Comparison of ENCODE assay signal across 31 cellular contexts in the genomic region with DNA sequence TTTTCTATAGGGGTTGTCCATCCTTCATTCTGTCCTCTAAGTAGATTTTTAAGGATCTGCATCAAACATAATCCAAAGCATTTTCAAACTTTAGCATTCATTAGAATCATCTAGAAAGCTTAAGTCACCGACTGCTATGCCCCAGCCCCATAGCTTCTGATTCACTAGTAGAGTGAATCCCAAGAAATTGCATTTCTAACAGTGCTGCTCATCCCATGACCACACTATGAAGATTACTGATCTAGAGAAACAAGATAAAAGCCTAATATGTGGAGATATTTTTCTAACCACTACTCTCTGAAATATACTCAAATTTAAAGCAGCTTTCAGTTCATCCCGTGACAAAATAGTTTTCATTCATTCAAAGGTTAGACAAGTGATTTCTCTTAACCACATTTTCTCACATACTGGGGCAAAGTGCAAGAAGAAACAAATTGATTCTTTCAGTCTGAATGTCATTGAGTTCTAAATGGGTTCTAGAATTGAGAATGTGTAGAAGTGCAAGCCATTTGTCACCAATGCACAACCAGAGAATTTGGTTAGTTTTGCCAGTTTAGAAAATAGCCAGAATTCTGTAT.
DNase-seq lines count a peak whose midpoint lies in the region; ATAC-seq, FAIRE-seq and TF ChIP-seq lines count a peak whose summit lies in the region.
"Had no signal": no experiment of that assay in that cellular context is flagged by ENCODE, and none has a peak within 500 bp of the region (broad histone marks: within the 10 kb centered on the region; RNA-seq: fewer than 3 reads in every experiment).

No MANE protein-coding gene starts in this region.

- H3K27ac ChIP-seq in GM23248 (no peak overlapping the region), GM12878 (ENCODE audit: control insufficient read depth, insufficient read depth) (no peak overlapping the region), mesenchymal stem cell (ENCODE audit: low read length, poor library complexity, severe bottlenecking) (no peak overlapping the region)
- H3K27ac ChIP-seq: KMS-11, RWPE1, SK-N-MC had no signal

- FAIRE-seq in GM12878 (lab: Jason Lieb, UNC): no peak

- TF ChIP-seq POLR2A in GM12878 (IDR thresholded peaks at IDR 0.05; ENCODE audit: low read depth, low read length): no peak

- 64 to 66% methylated on average over 2 of the region's 2 CpGs for WGBS in GM23248 (ENCODE audit: low coverage in 1 of 2, low lambda C conversion rate in 2 of 2, missing lambda C conversion rate in 2 of 2), 2 experiments
- 0% methylated on average over 2 of the region's 2 CpGs for WGBS in GM12878 (ENCODE audit: insufficient coverage, insufficient replicate concordance, low lambda C conversion rate, missing lambda C conversion rate)
- 93% methylated on average over 2 of the region's 2 CpGs for WGBS in mesenchymal stem cell

- H3K4me2 ChIP-seq in GM23248 (ENCODE audit: unreplicated experiment): no peak overlapping the region
- H3K4me2 ChIP-seq in GM12878 (ENCODE audit: control insufficient read depth, insufficient read depth): no peak overlapping the region
- H3K4me2 ChIP-seq in mesenchymal stem cell (ENCODE audit: low read length, poor library complexity, severe bottlenecking): no peak overlapping the region
- H3K4me2 ChIP-seq: KMS-11 had no signal

- H3K23ac ChIP-seq in mesenchymal stem cell (ENCODE audit: low read length in 2 of 2): no peak overlapping the region

- H3K36me3 ChIP-seq in GM23248 (ENCODE audit: low read depth) (no peaks in the 10 kb centered on the region), GM12878 (ENCODE audit: control insufficient read depth in 2 of 2, insufficient read depth in 2 of 2, low read length in 1 of 2) (no peaks in the 10 kb centered on the region), mesenchymal stem cell (ENCODE audit: control insufficient read depth in 1 of 2, insufficient read depth in 2 of 2, low read depth in 1 of 2, low read length in 2 of 2) (no peaks in the 10 kb centered on the region)
- H3K36me3 ChIP-seq: BE2C had no signal

- no peak overlapping the region for H4K91ac ChIP-seq in mesenchymal stem cell (ENCODE audit: low read length)

- BruUV-seq in GM12878 (replicated peaks; lab: Mats Ljungman, UMichigan): no TSS peak

- intact Hi-C loops in GM12878 (cut with micrococcal nuclease; ENCODE audit: unreplicated experiment): no loop called here

- no peaks in the 10 kb centered on the region for H3K9me2 ChIP-seq in GM23248 (ENCODE audit: insufficient read depth)

- H2AFZ ChIP-seq in GM23248: no peak overlapping the region
- H2AFZ ChIP-seq in GM12878 (ENCODE audit: control insufficient read depth, low read depth, low read length): no peak overlapping the region
- H2AFZ ChIP-seq in mesenchymal stem cell (ENCODE audit: low read depth, low read length): no peak overlapping the region

- POLR2A ChIA-PET in GM12878 (lab: Charles Lee): no interaction called here

- TF ChIP-seq RAD21 in GM12878 (IDR thresholded peaks at IDR 0.05; ENCODE audit: insufficient read depth, low read depth, low read length): no peak

- no peak for DNase-seq in activated T-cell treated with anti-CD3 and anti-CD28 coated beads, Interleukin-2, amount 50 U/mL, for 4 hours
- no peak for DNase-seq in activated T-cell treated with anti-CD3 and anti-CD28 coated beads, Interleukin-2, amount 50 U/mL, for 48 hours
- DNase-seq in GM23248 (peak; percentile 37), GM12878 (ENCODE audit: low read depth, low spot score) (peak; percentile 26), mesenchymal stem cell (peak; percentile 28), NAMALWA (ENCODE audit: low spot score) (no peak)
- no peak for DNase-seq in stimulated activated CD8-positive, alpha-beta memory T cell treated with anti-CD3 and anti-CD28 coated beads, Interleukin-4, amount 100 ng/mL, for 48 hours
- DNase-seq in activated CD8-positive, alpha-beta memory T cell treated with anti-CD3 and anti-CD28 coated beads for 24 hours: no peak
- DNase-seq: 8988T; ACHN; BE2C; CD8-positive, alpha-beta memory T cell; DMS 273 treated with DMSO at 0.1 percent for 48 hours; DMS79; GF-D8; MM.1S; NCI-H1048; NCI-H1417; NCI-H1694; NCI-H2029 treated with DMSO at 0.1 percent for 48 hours; NCI-H446 treated with DMSO at 0.1 percent for 48 hours; NCI-H526; NCI-H82; SHP77 treated with DMSO at 0.1 percent for 48 hours had no signal

- H3K79me1 ChIP-seq in mesenchymal stem cell (replicated peaks; ENCODE audit: low read length, poor library complexity, severe bottlenecking): no peaks in the 10 kb centered on the region

- H3K4me1 ChIP-seq in GM23248 (ENCODE audit: insufficient read depth) (no peaks in the 10 kb centered on the region), GM12878 (ENCODE audit: control insufficient read depth, insufficient read depth, low read length) (no peaks in the 10 kb centered on the region), mesenchymal stem cell (ENCODE audit: control insufficient read depth, insufficient read depth, low read depth, low read length) (no peaks in the 10 kb centered on the region)
- H3K4me1 ChIP-seq: BE2C had no signal

- SMC1A ChIA-PET in GM12878 (lab: Charles Lee; ENCODE audit: uncharacterized antibody, unreplicated experiment): no interaction called here

- no peaks in the 10 kb centered on the region for H3K36me3 Mint-ChIP-seq in activated T-cell treated with anti-CD3 and anti-CD28 coated beads, Interleukin-2, amount 50 U/mL, for 4 hours (ENCODE audit: insufficient read depth)
- H3K36me3 Mint-ChIP-seq: CD14-positive monocyte, IgD-negative memory B cell had no signal

- peak; percentile 40 to 50 for ATAC-seq in activated T-cell treated with anti-CD3 and anti-CD28 coated beads, Interleukin-2, amount 50 U/mL, for 4 hours
- peak; percentile 68 for ATAC-seq in GM12878
- ATAC-seq: HCT116, Panc1 had no signal

- RAD21 ChIA-PET in GM12878 (lab: Charles Lee; ENCODE audit: unreplicated experiment): no interaction called here

- H3K9me3 ChIP-seq in GM23248 (ENCODE audit: low read depth) (no peaks in the 10 kb centered on the region), GM12878 (replicated peaks; ENCODE audit: control insufficient read depth, insufficient read depth, low read length) (no peaks in the 10 kb centered on the region), mesenchymal stem cell (ENCODE audit: control insufficient read depth, low read length) (no peaks in the 10 kb centered on the region)
- H3K9me3 ChIP-seq: BE2C had no signal

- H3K4me1 Mint-ChIP-seq in activated T-cell treated with anti-CD3 and anti-CD28 coated beads, Interleukin-2, amount 50 U/mL, for 4 hours (ENCODE audit: low read depth): no peaks in the 10 kb centered on the region
- H3K4me1 Mint-ChIP-seq: CD14-positive monocyte, IgD-negative memory B cell had no signal

- no peak overlapping the region for H3K4me3 Mint-ChIP-seq in activated T-cell treated with anti-CD3 and anti-CD28 coated beads, Interleukin-2, amount 50 U/mL, for 4 hours
- H3K4me3 Mint-ChIP-seq: CD14-positive monocyte; CD8-positive, alpha-beta memory T cell; IgD-negative memory B cell had no signal

- no peaks in the 10 kb centered on the region for H3F3A ChIP-seq in GM23248 (ENCODE audit: insufficient read depth)

- TF ChIP-seq EP300 in GM12878 (IDR thresholded peaks at IDR 0.05; ENCODE audit: borderline replicate concordance in 1 of 2, control insufficient read depth in 1 of 2, low read depth in 2 of 2, low read length in 2 of 2): peak in 1 of 2 experiments; percentile 11; a peak in 1 of 4 replicates

- H2BK15ac ChIP-seq in mesenchymal stem cell (ENCODE audit: low read depth, poor library complexity, severe bottlenecking): no peak overlapping the region

- peaks cover 3% of the 10 kb centered on the region for H3K27me3 Mint-ChIP-seq in activated T-cell treated with anti-CD3 and anti-CD28 coated beads, Interleukin-2, amount 50 U/mL, for 4 hours (ENCODE audit: low read depth)

- no peak overlapping the region for H3K18ac ChIP-seq in mesenchymal stem cell (ENCODE audit: low read depth in 1 of 2, low read length in 2 of 2)

- no peak overlapping the region for H3K4me3 ChIP-seq in GM23248
- H3K4me3 ChIP-seq in GM12878: no peak overlapping the region
- H3K4me3 ChIP-seq in mesenchymal stem cell (ENCODE audit: insufficient read depth in 1 of 2, low read depth in 1 of 2, low read length in 2 of 2): no peak overlapping the region
- H3K4me3 ChIP-seq: SK-N-MC had no signal

- no peak overlapping the region for H3K14ac ChIP-seq in mesenchymal stem cell (ENCODE audit: low read length in 2 of 2)

- H2BK5ac ChIP-seq in mesenchymal stem cell (ENCODE audit: low read depth, low read length, poor library complexity, severe bottlenecking): no peak overlapping the region

- in situ Hi-C loops in GM23248 (cut with MboI): no loop called here
- in situ Hi-C loops in GM12878 (cut with MboI): no loop called here

- no peak overlapping the region for H2AK5ac ChIP-seq in mesenchymal stem cell (ENCODE audit: low read length, severe bottlenecking)

- H3K27me3 ChIP-seq in GM23248 (replicated peaks; ENCODE audit: insufficient read depth) (no peaks in the 10 kb centered on the region), GM12878 (replicated peaks in 1 of 2; ENCODE audit: control insufficient read depth in 2 of 2, insufficient read depth in 2 of 2, low read length in 1 of 2) (no peaks in the 10 kb centered on the region), mesenchymal stem cell (ENCODE audit: control insufficient read depth in 1 of 2, insufficient read depth in 1 of 2, low read length in 2 of 2) (no peaks in the 10 kb centered on the region)
- H3K27me3 ChIP-seq: BE2C had no signal

- no peak overlapping the region for H3K4ac ChIP-seq in mesenchymal stem cell (ENCODE audit: low read depth in 1 of 2, low read length in 2 of 2)

- no peaks in the 10 kb centered on the region for H3K79me2 ChIP-seq in GM23248 (ENCODE audit: insufficient read depth)
- no peaks in the 10 kb centered on the region for H3K79me2 ChIP-seq in GM12878 (ENCODE audit: control insufficient read depth, insufficient read depth, low read length)

- H2BK12ac ChIP-seq in mesenchymal stem cell (ENCODE audit: low read length in 2 of 2): no peak overlapping the region

- no peak overlapping the region for H2BK120ac ChIP-seq in mesenchymal stem cell (ENCODE audit: low read depth, low read length)

- CTCF ChIA-PET in GM12878 (lab: Yijun Ruan, JAX): no interaction called here

- H4K20me1 ChIP-seq in GM23248 (ENCODE audit: insufficient read depth): no peaks in the 10 kb centered on the region
- no peaks in the 10 kb centered on the region for H4K20me1 ChIP-seq in GM12878 (ENCODE audit: control insufficient read depth, insufficient read depth)

- TF ChIP-seq CTCF in GM12878 (IDR thresholded peaks at IDR 0.05 in 2 of 3, conservative IDR thresholded peaks at IDR 0.05 in 1 of 3; ENCODE audit: control insufficient read depth in 2 of 3, extremely low read depth in 1 of 3, insufficient read depth in 1 of 3, low read depth in 3 of 3, low read length in 3 of 3): no peak

- H3K9ac ChIP-seq in GM23248: no peak overlapping the region
- no peak overlapping the region for H3K9ac ChIP-seq in GM12878 (ENCODE audit: control insufficient read depth, insufficient read depth, low read length)
- no peak overlapping the region for H3K9ac ChIP-seq in mesenchymal stem cell (ENCODE audit: low read length)
- H3K9ac ChIP-seq: KMS-11 had no signal

- no peaks in the 10 kb centered on the region for H3K9me3 Mint-ChIP-seq in activated T-cell treated with anti-CD3 and anti-CD28 coated beads, Interleukin-2, amount 50 U/mL, for 4 hours

- H4K8ac ChIP-seq in mesenchymal stem cell (ENCODE audit: low read length): no peak overlapping the region

TF ChIP-seq in GM12878, 131 proteins besides CTCF, POLR2A, EP300 and RAD21 (continues in another document):
- TF ChIP-seq PAX8 (IDR thresholded peaks at IDR 0.05): no peak

Comparison
In these comparisons a context has a peak if more than half of its experiments do, and no peak if none do; other contexts are left out.
1. DNase-seq: peak in GM23248 (single experiment), GM12878 (single experiment) and mesenchymal stem cell (single experiment); none in activated T-cell treated with anti-CD3 and anti-CD28 coated beads, Interleukin-2, amount 50 U/mL, for 4 hours (single experiment), activated T-cell treated with anti-CD3 and anti-CD28 coated beads, Interleukin-2, amount 50 U/mL, for 48 hours (0 of 2), stimulated activated CD8-positive, alpha-beta memory T cell treated with anti-CD3 and anti-CD28 coated beads, Interleukin-4, amount 100 ng/mL, for 48 hours (single experiment), activated CD8-positive, alpha-beta memory T cell treated with anti-CD3 and anti-CD28 coated beads for 24 hours (single experiment) and NAMALWA (single experiment).